ENCODE assay signal across 22 cellular contexts in the genomic region with DNA sequence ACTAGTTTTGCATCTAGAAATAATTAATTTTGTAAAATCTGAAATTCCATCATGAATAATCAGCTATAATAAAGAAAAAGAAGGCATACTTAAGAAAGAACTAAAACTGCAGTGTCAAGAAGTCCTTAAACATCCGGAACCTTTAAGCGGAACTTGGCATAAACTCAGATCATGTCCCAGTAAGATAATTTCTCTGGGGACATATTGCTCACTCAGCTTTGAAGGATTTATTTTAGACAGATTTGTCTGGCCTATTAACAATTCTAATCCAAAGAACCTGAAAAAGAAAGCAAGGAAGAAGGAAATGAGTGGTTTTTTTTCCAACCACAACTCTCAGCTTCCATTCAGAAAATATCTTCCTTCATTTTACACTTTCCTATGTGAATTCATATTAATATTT.
DNase-seq lines count a peak whose midpoint lies in the region; ATAC-seq and TF ChIP-seq lines count a peak whose summit lies in the region.
"Had no signal": no experiment of that assay in that cellular context is flagged by ENCODE, and none has a peak within 500 bp of the region (broad histone marks: within the 10 kb centered on the region; RNA-seq: fewer than 3 reads in every experiment).

No MANE protein-coding gene starts in this region.

- H2BK120ac ChIP-seq in mesenchymal stem cell (ENCODE audit: low read depth, low read length), result no peak overlapping the region

- H3K4ac ChIP-seq in mesenchymal stem cell (ENCODE audit: low read depth in 1 of 2, low read length in 2 of 2), result no peak overlapping the region

- WGBS in mesenchymal stem cell, result 86% methylated on average over 2 of the region's 2 CpGs

- no peak overlapping the region for H3K18ac ChIP-seq in mesenchymal stem cell (ENCODE audit: low read depth in 1 of 2, low read length in 2 of 2)

- no peak overlapping the region for H2AK5ac ChIP-seq in mesenchymal stem cell (ENCODE audit: low read length, severe bottlenecking)

- H3K27me3 Mint-ChIP-seq in stimulated activated memory B cell treated with anti-CD40 and anti-IgM and Interleukin-4, amounts not matched to agents 10 μg/mL and 1 μg/mL and 100 μg/mL, for 72 hours, result no peaks in the 10 kb centered on the region
- H3K27me3 Mint-ChIP-seq: activated T-cell treated with anti-CD3 and anti-CD28 coated beads, Interleukin-2, amount 50 U/mL, for 24 hours; naive B cell had no signal

- no peaks in the 10 kb centered on the region for H3K4me1 Mint-ChIP-seq in stimulated activated memory B cell treated with anti-CD40 and anti-IgM and Interleukin-4, amounts not matched to agents 10 μg/mL and 1 μg/mL and 100 μg/mL, for 72 hours
- H3K4me1 Mint-ChIP-seq: naive B cell had no signal

- no peaks in the 10 kb centered on the region for H3K9me3 ChIP-seq in mesenchymal stem cell (ENCODE audit: control insufficient read depth, low read length)
- H3K9me3 ChIP-seq: esophagus muscularis mucosa, pancreas had no signal

- H3K27ac ChIP-seq in ACC112 (ENCODE audit: low read depth, low read length), result peak overlapping the region; percentile 94
- H3K27ac ChIP-seq in mesenchymal stem cell (ENCODE audit: low read length, poor library complexity, severe bottlenecking), result no peak overlapping the region
- H3K27ac ChIP-seq: esophagus muscularis mucosa, pancreas had no signal

- H3K4me3 Mint-ChIP-seq in stimulated activated memory B cell treated with anti-CD40 and anti-IgM and Interleukin-4, amounts not matched to agents 10 μg/mL and 1 μg/mL and 100 μg/mL, for 72 hours, result no peak overlapping the region
- H3K4me3 Mint-ChIP-seq: activated T-cell treated with anti-CD3 and anti-CD28 coated beads, Interleukin-2, amount 50 U/mL, for 24 hours; H9; naive B cell had no signal

- H3K4me1 ChIP-seq in ACC112 (ENCODE audit: control insufficient read depth, insufficient read depth, low read length, unreplicated experiment) (peaks cover 26% of the 10 kb centered on the region), mesenchymal stem cell (ENCODE audit: control insufficient read depth, insufficient read depth, low read depth, low read length) (peaks cover 1% of the 10 kb centered on the region)
- H3K4me1 ChIP-seq: pancreas had no signal

- TF ChIP-seq CTCF in cardiac fibroblast (IDR thresholded peaks at IDR 0.05; ENCODE audit: low read depth, low read length), result no peak

- H3K79me2 ChIP-seq in ACC112 (ENCODE audit: control insufficient read depth, insufficient read depth, low read length, unreplicated experiment), result peaks cover 9% of the 10 kb centered on the region

- H3K27me3 ChIP-seq in ACC112 (ENCODE audit: insufficient read depth, low read length) (no peaks in the 10 kb centered on the region), mesenchymal stem cell (ENCODE audit: control insufficient read depth in 1 of 2, insufficient read depth in 1 of 2, low read length in 2 of 2) (no peaks in the 10 kb centered on the region)
- H3K27me3 ChIP-seq: esophagus muscularis mucosa, pancreas had no signal

- no peaks in the 10 kb centered on the region for H3K36me3 ChIP-seq in ACC112 (ENCODE audit: insufficient read depth, low read length)
- no peaks in the 10 kb centered on the region for H3K36me3 ChIP-seq in mesenchymal stem cell (ENCODE audit: control insufficient read depth in 1 of 2, insufficient read depth in 2 of 2, low read depth in 1 of 2, low read length in 2 of 2)
- H3K36me3 ChIP-seq: esophagus muscularis mucosa, pancreas had no signal

- no peak overlapping the region for H4K8ac ChIP-seq in mesenchymal stem cell (ENCODE audit: low read length)

- H4K91ac ChIP-seq in mesenchymal stem cell (ENCODE audit: low read length), result no peak overlapping the region

- DNase-seq in DMS 273 treated with DMSO at 0.1 percent for 48 hours (lab: John Stamatoyannopoulos, UW), result peak; percentile 43
- DNase-seq in cardiac fibroblast (ENCODE audit: low read depth in 2 of 2), result peak; percentile 41 to 82
- no peak for DNase-seq in mesenchymal stem cell
- DNase-seq in germinal center (ENCODE audit: low spot score), result no peak
- DNase-seq: activated CD4-positive, alpha-beta T cell treated with anti-CD3 and anti-CD28 coated beads for 1 hour; activated CD8-positive, alpha-beta memory T cell treated with anti-CD3 and anti-CD28 coated beads for 24 hours; activated naive CD4-positive, alpha-beta T cell treated with Interleukin-2 at 50 U/mL for 16 hours; activated T-cell treated with anti-CD3 and anti-CD28 coated beads, Interleukin-2, amount 50 U/mL, for 24 hours; DND-41; H9; mesendoderm; naive B cell; NCI-H2081 treated with DMSO at 0.1 percent for 48 hours; NCI-H510A treated with DMSO at 0.1 percent for 48 hours; pancreas; right cardiac atrium; SW 1271 had no signal

- no peak overlapping the region for H2AFZ ChIP-seq in ACC112 (ENCODE audit: low read length, unreplicated experiment)
- H2AFZ ChIP-seq in mesenchymal stem cell (ENCODE audit: low read depth, low read length), result no peak overlapping the region

- H2BK12ac ChIP-seq in mesenchymal stem cell (ENCODE audit: low read length in 2 of 2), result no peak overlapping the region

- no peak for ATAC-seq in HG03139 (IDR thresholded peaks at IDR 0.05; ENCODE audit: unreplicated experiment)
- no peak for ATAC-seq in stimulated activated memory B cell treated with anti-CD40 and anti-IgM and Interleukin-4, amounts not matched to agents 10 μg/mL and 1 μg/mL and 100 μg/mL, for 72 hours
- ATAC-seq: GM12878, pancreas, right cardiac atrium had no signal

- H2BK15ac ChIP-seq in mesenchymal stem cell (ENCODE audit: low read depth, poor library complexity, severe bottlenecking), result no peak overlapping the region

- H3K79me1 ChIP-seq in mesenchymal stem cell (replicated peaks; ENCODE audit: low read length, poor library complexity, severe bottlenecking), result peaks cover 4% of the 10 kb centered on the region

- H3K23ac ChIP-seq in mesenchymal stem cell (ENCODE audit: low read length in 2 of 2), result no peak overlapping the region

- H3K9ac ChIP-seq in mesenchymal stem cell (ENCODE audit: low read length), result peak overlapping the region; percentile 14

- H3K14ac ChIP-seq in mesenchymal stem cell (ENCODE audit: low read length in 2 of 2), result no peak overlapping the region

- H3K36me3 Mint-ChIP-seq in stimulated activated memory B cell treated with anti-CD40 and anti-IgM and Interleukin-4, amounts not matched to agents 10 μg/mL and 1 μg/mL and 100 μg/mL, for 72 hours, result no peaks in the 10 kb centered on the region
- H3K36me3 Mint-ChIP-seq: naive B cell had no signal

- peaks cover 2% of the 10 kb centered on the region for H3K9me3 Mint-ChIP-seq in stimulated activated memory B cell treated with anti-CD40 and anti-IgM and Interleukin-4, amounts not matched to agents 10 μg/mL and 1 μg/mL and 100 μg/mL, for 72 hours
- H3K9me3 Mint-ChIP-seq: H9 had no signal

- H3K4me2 ChIP-seq in mesenchymal stem cell (ENCODE audit: low read length, poor library complexity, severe bottlenecking), result no peak overlapping the region

- no peak overlapping the region for H2BK5ac ChIP-seq in mesenchymal stem cell (ENCODE audit: low read depth, low read length, poor library complexity, severe bottlenecking)

- H3K27ac Mint-ChIP-seq in stimulated activated memory B cell treated with anti-CD40 and anti-IgM and Interleukin-4, amounts not matched to agents 10 μg/mL and 1 μg/mL and 100 μg/mL, for 72 hours, result no peak overlapping the region
- H3K27ac Mint-ChIP-seq: activated T-cell treated with anti-CD3 and anti-CD28 coated beads, Interleukin-2, amount 50 U/mL, for 24 hours; H9; naive B cell had no signal

- H3K4me3 ChIP-seq in ACC112 (ENCODE audit: low read depth, low read length), result peak overlapping the region; percentile 31; the same call in 1 of the 2 replicates
- no peak overlapping the region for H3K4me3 ChIP-seq in cardiac fibroblast (replicated peaks in 1 of 2; ENCODE audit: low read depth in 2 of 2, low read length in 2 of 2)
- no peak overlapping the region for H3K4me3 ChIP-seq in mesenchymal stem cell (ENCODE audit: insufficient read depth in 1 of 2, low read depth in 1 of 2, low read length in 2 of 2)
- H3K4me3 ChIP-seq: esophagus muscularis mucosa, GM12878, pancreas had no signal

Comparison
In these comparisons a context has a peak if more than half of its experiments do, and no peak if none do; other contexts are left out.
1. DNase-seq: peak in DMS 273 treated with DMSO at 0.1 percent for 48 hours (single experiment) and cardiac fibroblast (2 of 2); none in mesenchymal stem cell (single experiment) and germinal center (single experiment).